In the genomic region with DNA sequence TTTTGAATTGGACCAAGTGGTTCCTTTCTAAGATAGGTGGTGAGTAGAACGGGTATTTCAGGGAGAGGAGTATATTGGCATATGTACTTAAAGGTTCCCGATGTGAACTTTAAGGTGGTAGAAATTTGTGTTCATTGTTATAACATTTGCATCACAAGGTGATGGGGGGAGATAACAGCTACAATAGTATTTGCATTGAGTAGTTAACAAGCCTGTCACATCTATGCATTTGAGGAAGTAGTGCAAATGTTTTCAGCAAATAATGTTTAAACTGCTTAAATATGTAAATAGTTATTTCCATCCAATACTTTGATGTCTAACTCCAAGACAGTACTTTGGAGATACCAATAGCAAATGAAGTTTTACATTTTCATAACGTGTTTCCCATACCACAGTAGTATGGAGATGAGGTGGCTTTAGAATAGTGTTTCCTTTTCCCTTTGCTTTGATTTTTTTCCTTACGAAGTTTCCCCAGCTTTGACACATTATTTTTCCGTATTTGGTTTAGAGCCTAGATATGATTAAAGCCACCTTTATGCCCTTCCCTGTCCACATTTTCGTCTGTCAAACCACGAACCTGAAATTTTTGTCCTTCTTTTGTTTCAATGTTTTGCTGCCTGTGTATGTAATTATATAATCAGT, we compare ENCODE assay signal across 9 cellular contexts.
"Had no signal": no experiment of that assay in that cellular context is flagged by ENCODE, and none has a peak within 500 bp of the region (broad histone marks: within the 10 kb centered on the region; RNA-seq: fewer than 3 reads in every experiment).

No MANE protein-coding gene starts in this region.

- H3K9me3 Mint-ChIP-seq: activated T-cell treated with anti-CD3 and anti-CD28 coated beads, Interleukin-2, amount 50 U/mL, for 24 hours had no signal

- FAIRE-seq: colon, endothelial cell of umbilical vein had no signal

- H3K9me3 ChIP-seq: sigmoid colon had no signal

- H3K27ac Mint-ChIP-seq: activated T-cell treated with anti-CD3 and anti-CD28 coated beads, Interleukin-2, amount 50 U/mL, for 24 hours had no signal

- H3K27me3 Mint-ChIP-seq: activated T-cell treated with anti-CD3 and anti-CD28 coated beads, Interleukin-2, amount 50 U/mL, for 24 hours had no signal

- H3K4me3 ChIP-seq: sigmoid colon had no signal

- DNase-seq: activated gamma-delta T cell treated with Interleukin-2 at 50 U/mL for 16 hours; activated T-cell treated with anti-CD3 and anti-CD28 coated beads, Interleukin-2, amount 50 U/mL, for 24 hours; foreskin melanocyte; islet precursor cell; sigmoid colon; stimulated activated CD4-positive, alpha-beta T cell treated with anti-CD3 and anti-CD28 coated beads, Interleukin-12 subunit alpha, Interleukin-12 subunit beta, amount 100 ng/mL, for 4 hours; stimulated activated naive CD4-positive, alpha-beta T cell treated with Interleukin-2 at 50 U/mL for 16 hours had no signal

- H3K4me3 Mint-ChIP-seq: activated T-cell treated with anti-CD3 and anti-CD28 coated beads, Interleukin-2, amount 50 U/mL, for 24 hours had no signal

- H3K27me3 ChIP-seq: sigmoid colon had no signal
